22 cellular contexts compared by ENCODE assay signal in genomic region chr13:93173656-93174055, GRCh38. TPM values are rescaled to one million over a fixed set of nuclear protein-coding genes. Genes with fewer than 3 reads are reported as not detected.
A peak's percentile ranks its signal among the peaks of the same experiment; 100 is the strongest.
DNase-seq lines count a peak whose midpoint lies in the region; ATAC-seq and TF ChIP-seq lines count a peak whose summit lies in the region.
"Had no signal": no experiment of that assay in that cellular context is flagged by ENCODE, and none has a peak within 500 bp of the region (broad histone marks: within the 10 kb centered on the region; RNA-seq: fewer than 3 reads in every experiment).

No MANE protein-coding gene starts in this region.

- H3K4me1 ChIP-seq in fibroblast of lung (ENCODE audit: control insufficient read depth, extremely low read depth, insufficient read depth, low read length) (no peaks in the 10 kb centered on the region), smooth muscle cell (ENCODE audit: low read depth) (peaks cover 10% of the 10 kb centered on the region), osteoblast (ENCODE audit: insufficient read depth, low read length) (peaks cover 7% of the 10 kb centered on the region)
- H3K4me1 ChIP-seq: A549, HAP-1 had no signal

- DNase-seq in HCEC 1CT (peak; percentile 6), astrocyte of the spinal cord (ENCODE audit: low read depth, low spot score) (peak; percentile 11), fibroblast of lung (ENCODE audit: low read depth in 2 of 2) (peak; percentile 28 to 74), smooth muscle cell (lab: John Stamatoyannopoulos, UW; ENCODE audit: unreplicated experiment) (no peak), osteoblast (ENCODE audit: insufficient read length, low spot score, missing footprints) (no peak)
- no peak for DNase-seq in effector memory CD8-positive, alpha-beta T cell
- DNase-seq: C1 segment of cervical spinal cord; CD4-positive, alpha-beta memory T cell; COR-L47; DMS53; KG1; NCI-H1048; NCI-H1417 treated with DMSO at 0.1 percent for 48 hours; NCI-H1694 treated with DMSO at 0.1 percent for 48 hours; NCI-H2081; NCI-H2227 treated with DMSO at 0.1 percent for 48 hours; NCI-H526 treated with DMSO at 0.1 percent for 48 hours; SHP77 had no signal

- H3K36me3 ChIP-seq in fibroblast of lung (ENCODE audit: control insufficient read depth, insufficient read depth, low read length) (no peaks in the 10 kb centered on the region), smooth muscle cell (ENCODE audit: low read depth) (no peaks in the 10 kb centered on the region), osteoblast (ENCODE audit: insufficient read depth, low read length) (no peaks in the 10 kb centered on the region)
- H3K36me3 ChIP-seq: HAP-1 had no signal

- H3K79me2 ChIP-seq in fibroblast of lung (ENCODE audit: control insufficient read depth, insufficient read depth, low read length), result no peaks in the 10 kb centered on the region
- no peaks in the 10 kb centered on the region for H3K79me2 ChIP-seq in smooth muscle cell (ENCODE audit: low read depth)
- no peaks in the 10 kb centered on the region for H3K79me2 ChIP-seq in osteoblast (ENCODE audit: insufficient read depth, low read length)

- H3K27me3 ChIP-seq in fibroblast of lung (ENCODE audit: control insufficient read depth, insufficient read depth, low read length) (no peaks in the 10 kb centered on the region), smooth muscle cell (ENCODE audit: low read depth) (no peaks in the 10 kb centered on the region), osteoblast (ENCODE audit: insufficient read depth, low read length) (no peaks in the 10 kb centered on the region)

- in situ Hi-C loops in astrocyte of the spinal cord (cut with HindIII; ENCODE audit: low sequenced_read_pairs), result no loop called here

- peaks cover 14% of the 10 kb centered on the region for H3F3A ChIP-seq in smooth muscle cell (ENCODE audit: low read depth)

- H3K4me3 Mint-ChIP-seq in effector memory CD8-positive, alpha-beta T cell, result no peak overlapping the region
- H3K4me3 Mint-ChIP-seq: CD4-positive, alpha-beta memory T cell had no signal

- H4K20me1 ChIP-seq in fibroblast of lung (ENCODE audit: control insufficient read depth, extremely low read depth, insufficient read depth, low read length) (no peaks in the 10 kb centered on the region), smooth muscle cell (ENCODE audit: low read depth) (no peaks in the 10 kb centered on the region), osteoblast (ENCODE audit: insufficient read depth, low read length) (no peaks in the 10 kb centered on the region)

- no peak for ATAC-seq in GM21786 (IDR thresholded peaks at IDR 0.05; ENCODE audit: unreplicated experiment)
- ATAC-seq in effector memory CD8-positive, alpha-beta T cell (replicated peaks), result no peak
- ATAC-seq: A549 had no signal

- H3K36me3 Mint-ChIP-seq in effector memory CD8-positive, alpha-beta T cell (ENCODE audit: insufficient read depth), result no peaks in the 10 kb centered on the region
- H3K36me3 Mint-ChIP-seq: CD4-positive, alpha-beta memory T cell had no signal

- no peak for TF ChIP-seq CTCF in astrocyte of the spinal cord (IDR thresholded peaks at IDR 0.05; ENCODE audit: low read depth, low read length)
- TF ChIP-seq CTCF in fibroblast of lung (conservative IDR thresholded peaks at IDR 0.05 in 1 of 2, IDR thresholded peaks at IDR 0.05 in 1 of 2; ENCODE audit: low read depth in 1 of 2, low read length in 2 of 2), result no peak
- TF ChIP-seq CTCF in smooth muscle cell (IDR thresholded peaks at IDR 0.05; ENCODE audit: borderline replicate concordance, insufficient read depth, poor library complexity, severe bottlenecking), result no peak
- TF ChIP-seq CTCF in osteoblast (IDR thresholded peaks at IDR 0.05; ENCODE audit: extremely low read depth, low read depth, low read length), result no peak

- H3K4me1 Mint-ChIP-seq in effector memory CD8-positive, alpha-beta T cell (ENCODE audit: low read depth in 2 of 2), result no peaks in the 10 kb centered on the region
- H3K4me1 Mint-ChIP-seq: CD4-positive, alpha-beta memory T cell had no signal

- H3K27me3 Mint-ChIP-seq in effector memory CD8-positive, alpha-beta T cell, result no peaks in the 10 kb centered on the region
- H3K27me3 Mint-ChIP-seq: CD4-positive, alpha-beta memory T cell had no signal

- H3K4me3 ChIP-seq in astrocyte of the spinal cord (ENCODE audit: low read depth, low read length) (no peak overlapping the region), fibroblast of lung (replicated peaks in 1 of 4; ENCODE audit: control extremely low read depth in 1 of 4, insufficient read depth in 1 of 4, low read depth in 3 of 4, low read length in 4 of 4) (no peak overlapping the region), smooth muscle cell (no peak overlapping the region), osteoblast (ENCODE audit: insufficient read depth, low read length) (no peak overlapping the region)
- H3K4me3 ChIP-seq: A549, HAP-1 had no signal

- H3K9ac ChIP-seq in fibroblast of lung (ENCODE audit: insufficient read depth, low read length) (no peak overlapping the region), smooth muscle cell (ENCODE audit: low read depth) (no peak overlapping the region)

- H3K9me3 ChIP-seq in fibroblast of lung (ENCODE audit: control insufficient read depth, insufficient read depth, low read depth, low read length), result no peaks in the 10 kb centered on the region
- no peaks in the 10 kb centered on the region for H3K9me3 ChIP-seq in smooth muscle cell (replicated peaks; ENCODE audit: low read depth)
- H3K9me3 ChIP-seq in osteoblast (ENCODE audit: low read depth, low read length), result no peaks in the 10 kb centered on the region
- H3K9me3 ChIP-seq: A549, HAP-1 had no signal

- H3K27ac Mint-ChIP-seq in effector memory CD8-positive, alpha-beta T cell, result no peak overlapping the region
- H3K27ac Mint-ChIP-seq: CD4-positive, alpha-beta memory T cell had no signal

- 56% methylated on average over 1 of the region's 1 CpG for WGBS in smooth muscle cell (ENCODE audit: low lambda C conversion rate)

- H2AFZ ChIP-seq in fibroblast of lung (ENCODE audit: low read length) (no peak overlapping the region), smooth muscle cell (ENCODE audit: low read depth) (peak overlapping the region; percentile 82), osteoblast (ENCODE audit: low read length) (no peak overlapping the region)

- H3K4me2 ChIP-seq in fibroblast of lung (ENCODE audit: extremely low read depth, insufficient read depth, low read length) (no peak overlapping the region), smooth muscle cell (peak overlapping the region; percentile 63), osteoblast (ENCODE audit: insufficient read depth, low read length) (no peak overlapping the region)
- H3K4me2 ChIP-seq: A549 had no signal

- H3K9me3 Mint-ChIP-seq in effector memory CD8-positive, alpha-beta T cell, result peaks cover 6 to 40% of the 10 kb centered on the region in 2 donors

- no peak overlapping the region for H3K27ac ChIP-seq in fibroblast of lung (ENCODE audit: insufficient read depth, low read length)
- peak overlapping the region; percentile 84 for H3K27ac ChIP-seq in smooth muscle cell (ENCODE audit: low read depth)
- H3K27ac ChIP-seq in osteoblast (ENCODE audit: low read depth, low read length), result no peak overlapping the region
- H3K27ac ChIP-seq: A549, RWPE1 had no signal

RNA-seq across cellular contexts. Expression of gene GPC6, which starts 53.0 kb away (rescaled TPM):
- total RNA-seq in fibroblast of lung, result 33.7 and 50.3 TPM in 2 replicates
- polyA plus RNA-seq in fibroblast of lung, result 11.2 and 24.9 TPM in 2 replicates
- polyA plus RNA-seq in fibroblast of lung (2012), result 8.2 and 18.1 TPM in 2 replicates
- polyA minus RNA-seq in fibroblast of lung (ENCODE audit: low replicate concordance), result 8.4 and 42.6 TPM in 2 replicates
- 68.5 and 85.4 TPM in 2 replicates for total RNA-seq in smooth muscle cell
- 18.2 and 19.7 TPM in 2 replicates for polyA plus RNA-seq in smooth muscle cell
- total RNA-seq in osteoblast, result 77.8 and 98.1 TPM in 2 replicates
- total RNA-seq: CD4-positive, alpha-beta memory T cell had no signal
- polyA plus RNA-seq: CD4-positive, alpha-beta memory T cell had no signal

Comparison
In these comparisons a context has a peak if more than half of its experiments do, and no peak if none do; other contexts are left out.
1. DNase-seq: peak in HCEC 1CT (single experiment), astrocyte of the spinal cord (single experiment) and fibroblast of lung (2 of 2); none in smooth muscle cell (single experiment), osteoblast (single experiment) and effector memory CD8-positive, alpha-beta T cell (0 of 3).